ENCODE assay signal across 2 cellular contexts in the genomic region with DNA sequence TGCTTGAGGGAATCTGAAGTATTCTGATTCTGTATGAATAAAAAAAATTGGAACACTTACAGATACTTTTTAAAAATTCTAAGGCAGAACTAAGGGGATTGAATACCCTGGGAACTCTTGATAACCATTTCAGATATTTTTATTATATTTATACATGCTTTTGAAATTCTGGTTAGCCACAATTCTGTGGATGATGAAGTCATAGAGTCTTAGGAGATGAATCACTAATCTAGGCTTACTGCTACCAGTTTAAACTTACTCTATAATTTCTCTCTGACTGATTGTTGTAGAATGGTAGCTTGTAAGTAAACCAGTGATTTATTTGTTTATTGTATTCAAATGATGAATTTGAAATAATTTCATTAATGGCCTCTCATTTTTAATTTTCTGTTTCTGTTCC.
A peak's percentile ranks its signal among the peaks of the same experiment; 100 is the strongest.
TF ChIP-seq lines count a peak whose summit lies in the region.

No MANE protein-coding gene starts in this region.

TF ChIP-seq in IMR-90, 13 proteins besides CTCF, POLR2A, EP300 and RAD21:
- TF ChIP-seq MXI1 (IDR thresholded peaks at IDR 0.05; ENCODE audit: borderline replicate concordance, low read depth, low read length) (no peak), CEBPB (IDR thresholded peaks at IDR 0.05; ENCODE audit: low read depth, low read length) (peak; percentile 28; the same call in 1 of the 2 replicates), FOS (IDR thresholded peaks at IDR 0.05; ENCODE audit: low read depth, low read length) (peak; percentile 67; the same call in 1 of the 2 replicates), RFX5 (IDR thresholded peaks at IDR 0.05; ENCODE audit: low read depth, low read length) (no peak)

TF ChIP-seq in GM12878, 131 proteins besides CTCF, POLR2A, EP300 and RAD21:
- TF ChIP-seq RUNX3 (IDR thresholded peaks at IDR 0.05; ENCODE audit: low read length), result peak; percentile 34; the same call in 1 of the 2 replicates
- TF ChIP-seq MEF2A (IDR thresholded peaks at IDR 0.05; ENCODE audit: insufficient read depth, low read depth, low read length), result no peak
- no peak for TF ChIP-seq RFX5 (IDR thresholded peaks at IDR 0.05; ENCODE audit: low read depth, low read length)
